In genomic region chr9:123360161-123361085, GRCh38 we compare ENCODE assay signal across 1 cellular context.
A peak's percentile ranks its signal among the peaks of the same experiment; 100 is the strongest.
TF ChIP-seq lines count a peak whose summit lies in the region.

No MANE protein-coding gene starts in this region.

TF ChIP-seq in HepG2, 621 proteins besides CTCF, POLR2A, EP300 and RAD21 (continued from another document and continues in another):
- TF ChIP-seq, protein P1, sequence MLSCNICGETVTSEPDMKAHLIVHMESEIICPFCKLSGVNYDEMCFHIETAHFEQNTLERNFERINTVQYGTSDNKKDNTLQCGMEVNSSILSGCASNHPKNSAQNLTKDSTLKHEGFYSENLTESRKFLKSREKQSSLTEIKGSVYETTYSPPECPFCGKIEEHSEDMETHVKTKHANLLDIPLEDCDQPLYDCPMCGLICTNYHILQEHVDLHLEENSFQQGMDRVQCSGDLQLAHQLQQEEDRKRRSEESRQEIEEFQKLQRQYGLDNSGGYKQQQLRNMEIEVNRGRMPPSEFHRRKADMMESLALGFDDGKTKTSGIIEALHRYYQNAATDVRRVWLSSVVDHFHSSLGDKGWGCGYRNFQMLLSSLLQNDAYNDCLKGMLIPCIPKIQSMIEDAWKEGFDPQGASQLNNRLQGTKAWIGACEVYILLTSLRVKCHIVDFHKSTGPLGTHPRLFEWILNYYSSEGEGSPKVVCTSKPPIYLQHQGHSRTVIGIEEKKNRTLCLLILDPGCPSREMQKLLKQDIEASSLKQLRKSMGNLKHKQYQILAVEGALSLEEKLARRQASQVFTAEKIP (CRISPR knock-in tag; IDR thresholded peaks at IDR 0.05; ENCODE audit: borderline replicate concordance), result no peak
- no peak for TF ChIP-seq ZNF383 (CRISPR knock-in tag; IDR thresholded peaks at IDR 0.05; ENCODE audit: borderline replicate concordance)
- TF ChIP-seq, protein P2, sequence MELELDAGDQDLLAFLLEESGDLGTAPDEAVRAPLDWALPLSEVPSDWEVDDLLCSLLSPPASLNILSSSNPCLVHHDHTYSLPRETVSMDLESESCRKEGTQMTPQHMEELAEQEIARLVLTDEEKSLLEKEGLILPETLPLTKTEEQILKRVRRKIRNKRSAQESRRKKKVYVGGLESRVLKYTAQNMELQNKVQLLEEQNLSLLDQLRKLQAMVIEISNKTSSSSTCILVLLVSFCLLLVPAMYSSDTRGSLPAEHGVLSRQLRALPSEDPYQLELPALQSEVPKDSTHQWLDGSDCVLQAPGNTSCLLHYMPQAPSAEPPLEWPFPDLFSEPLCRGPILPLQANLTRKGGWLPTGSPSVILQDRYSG (CRISPR knock-in tag; IDR thresholded peaks at IDR 0.05), result no peak
- TF ChIP-seq, protein P3, sequence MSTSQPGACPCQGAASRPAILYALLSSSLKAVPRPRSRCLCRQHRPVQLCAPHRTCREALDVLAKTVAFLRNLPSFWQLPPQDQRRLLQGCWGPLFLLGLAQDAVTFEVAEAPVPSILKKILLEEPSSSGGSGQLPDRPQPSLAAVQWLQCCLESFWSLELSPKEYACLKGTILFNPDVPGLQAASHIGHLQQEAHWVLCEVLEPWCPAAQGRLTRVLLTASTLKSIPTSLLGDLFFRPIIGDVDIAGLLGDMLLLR (CRISPR knock-in tag; IDR thresholded peaks at IDR 0.05), result no peak
- TF ChIP-seq SOX6 (IDR thresholded peaks at IDR 0.05), result no peak
- peak; percentile 74 for TF ChIP-seq SOX6 (CRISPR knock-in tag; IDR thresholded peaks at IDR 0.05)
- TF ChIP-seq ZNF329 (CRISPR knock-in tag; IDR thresholded peaks at IDR 0.05; ENCODE audit: low read depth), result no peak
- TF ChIP-seq SRSF4 (IDR thresholded peaks at IDR 0.05; ENCODE audit: low read depth, low read length, poor library complexity, severe bottlenecking), result no peak
- TF ChIP-seq ZNF318 (CRISPR knock-in tag; IDR thresholded peaks at IDR 0.05), result no peak
- no peak for TF ChIP-seq CENPT (CRISPR knock-in tag; IDR thresholded peaks at IDR 0.05; ENCODE audit: low read depth)
- TF ChIP-seq TEAD3 (CRISPR knock-in tag; optimal IDR thresholded peaks at IDR 0.05; ENCODE audit: borderline replicate concordance), result peak; percentile 30
- TF ChIP-seq, protein P4, sequence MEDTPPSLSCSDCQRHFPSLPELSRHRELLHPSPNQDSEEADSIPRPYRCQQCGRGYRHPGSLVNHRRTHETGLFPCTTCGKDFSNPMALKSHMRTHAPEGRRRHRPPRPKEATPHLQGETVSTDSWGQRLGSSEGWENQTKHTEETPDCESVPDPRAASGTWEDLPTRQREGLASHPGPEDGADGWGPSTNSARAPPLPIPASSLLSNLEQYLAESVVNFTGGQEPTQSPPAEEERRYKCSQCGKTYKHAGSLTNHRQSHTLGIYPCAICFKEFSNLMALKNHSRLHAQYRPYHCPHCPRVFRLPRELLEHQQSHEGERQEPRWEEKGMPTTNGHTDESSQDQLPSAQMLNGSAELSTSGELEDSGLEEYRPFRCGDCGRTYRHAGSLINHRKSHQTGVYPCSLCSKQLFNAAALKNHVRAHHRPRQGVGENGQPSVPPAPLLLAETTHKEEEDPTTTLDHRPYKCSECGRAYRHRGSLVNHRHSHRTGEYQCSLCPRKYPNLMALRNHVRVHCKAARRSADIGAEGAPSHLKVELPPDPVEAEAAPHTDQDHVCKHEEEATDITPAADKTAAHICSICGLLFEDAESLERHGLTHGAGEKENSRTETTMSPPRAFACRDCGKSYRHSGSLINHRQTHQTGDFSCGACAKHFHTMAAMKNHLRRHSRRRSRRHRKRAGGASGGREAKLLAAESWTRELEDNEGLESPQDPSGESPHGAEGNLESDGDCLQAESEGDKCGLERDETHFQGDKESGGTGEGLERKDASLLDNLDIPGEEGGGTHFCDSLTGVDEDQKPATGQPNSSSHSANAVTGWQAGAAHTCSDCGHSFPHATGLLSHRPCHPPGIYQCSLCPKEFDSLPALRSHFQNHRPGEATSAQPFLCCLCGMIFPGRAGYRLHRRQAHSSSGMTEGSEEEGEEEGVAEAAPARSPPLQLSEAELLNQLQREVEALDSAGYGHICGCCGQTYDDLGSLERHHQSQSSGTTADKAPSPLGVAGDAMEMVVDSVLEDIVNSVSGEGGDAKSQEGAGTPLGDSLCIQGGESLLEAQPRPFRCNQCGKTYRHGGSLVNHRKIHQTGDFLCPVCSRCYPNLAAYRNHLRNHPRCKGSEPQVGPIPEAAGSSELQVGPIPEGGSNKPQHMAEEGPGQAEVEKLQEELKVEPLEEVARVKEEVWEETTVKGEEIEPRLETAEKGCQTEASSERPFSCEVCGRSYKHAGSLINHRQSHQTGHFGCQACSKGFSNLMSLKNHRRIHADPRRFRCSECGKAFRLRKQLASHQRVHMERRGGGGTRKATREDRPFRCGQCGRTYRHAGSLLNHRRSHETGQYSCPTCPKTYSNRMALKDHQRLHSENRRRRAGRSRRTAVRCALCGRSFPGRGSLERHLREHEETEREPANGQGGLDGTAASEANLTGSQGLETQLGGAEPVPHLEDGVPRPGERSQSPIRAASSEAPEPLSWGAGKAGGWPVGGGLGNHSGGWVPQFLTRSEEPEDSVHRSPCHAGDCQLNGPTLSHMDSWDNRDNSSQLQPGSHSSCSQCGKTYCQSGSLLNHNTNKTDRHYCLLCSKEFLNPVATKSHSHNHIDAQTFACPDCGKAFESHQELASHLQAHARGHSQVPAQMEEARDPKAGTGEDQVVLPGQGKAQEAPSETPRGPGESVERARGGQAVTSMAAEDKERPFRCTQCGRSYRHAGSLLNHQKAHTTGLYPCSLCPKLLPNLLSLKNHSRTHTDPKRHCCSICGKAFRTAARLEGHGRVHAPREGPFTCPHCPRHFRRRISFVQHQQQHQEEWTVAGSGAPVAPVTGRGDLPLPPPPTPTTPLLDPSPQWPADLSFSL (CRISPR knock-in tag; IDR thresholded peaks at IDR 0.05), result no peak
- TF ChIP-seq, protein P5, sequence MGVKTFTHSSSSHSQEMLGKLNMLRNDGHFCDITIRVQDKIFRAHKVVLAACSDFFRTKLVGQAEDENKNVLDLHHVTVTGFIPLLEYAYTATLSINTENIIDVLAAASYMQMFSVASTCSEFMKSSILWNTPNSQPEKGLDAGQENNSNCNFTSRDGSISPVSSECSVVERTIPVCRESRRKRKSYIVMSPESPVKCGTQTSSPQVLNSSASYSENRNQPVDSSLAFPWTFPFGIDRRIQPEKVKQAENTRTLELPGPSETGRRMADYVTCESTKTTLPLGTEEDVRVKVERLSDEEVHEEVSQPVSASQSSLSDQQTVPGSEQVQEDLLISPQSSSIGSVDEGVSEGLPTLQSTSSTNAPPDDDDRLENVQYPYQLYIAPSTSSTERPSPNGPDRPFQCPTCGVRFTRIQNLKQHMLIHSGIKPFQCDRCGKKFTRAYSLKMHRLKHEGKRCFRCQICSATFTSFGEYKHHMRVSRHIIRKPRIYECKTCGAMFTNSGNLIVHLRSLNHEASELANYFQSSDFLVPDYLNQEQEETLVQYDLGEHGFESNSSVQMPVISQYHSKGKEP (CRISPR knock-in tag; IDR thresholded peaks at IDR 0.05), result no peak
- TF ChIP-seq PAWR (CRISPR knock-in tag; IDR thresholded peaks at IDR 0.05; ENCODE audit: borderline replicate concordance), result no peak
- no peak for TF ChIP-seq ZNF567 (CRISPR knock-in tag; IDR thresholded peaks at IDR 0.05; ENCODE audit: borderline replicate concordance)
- TF ChIP-seq HIVEP1 (CRISPR knock-in tag; IDR thresholded peaks at IDR 0.05), result 0 out of 2 replicates have a peak, but pooled peaks have one; percentile 6
- TF ChIP-seq PLSCR1 (CRISPR knock-in tag; IDR thresholded peaks at IDR 0.05; ENCODE audit: borderline replicate concordance), result no peak
- no peak for TF ChIP-seq XRCC5 (optimal IDR thresholded peaks at IDR 0.05; ENCODE audit: low read length)
- TF ChIP-seq FOXM1 (CRISPR knock-in tag; IDR thresholded peaks at IDR 0.05), result no peak
- TF ChIP-seq, protein P6, sequence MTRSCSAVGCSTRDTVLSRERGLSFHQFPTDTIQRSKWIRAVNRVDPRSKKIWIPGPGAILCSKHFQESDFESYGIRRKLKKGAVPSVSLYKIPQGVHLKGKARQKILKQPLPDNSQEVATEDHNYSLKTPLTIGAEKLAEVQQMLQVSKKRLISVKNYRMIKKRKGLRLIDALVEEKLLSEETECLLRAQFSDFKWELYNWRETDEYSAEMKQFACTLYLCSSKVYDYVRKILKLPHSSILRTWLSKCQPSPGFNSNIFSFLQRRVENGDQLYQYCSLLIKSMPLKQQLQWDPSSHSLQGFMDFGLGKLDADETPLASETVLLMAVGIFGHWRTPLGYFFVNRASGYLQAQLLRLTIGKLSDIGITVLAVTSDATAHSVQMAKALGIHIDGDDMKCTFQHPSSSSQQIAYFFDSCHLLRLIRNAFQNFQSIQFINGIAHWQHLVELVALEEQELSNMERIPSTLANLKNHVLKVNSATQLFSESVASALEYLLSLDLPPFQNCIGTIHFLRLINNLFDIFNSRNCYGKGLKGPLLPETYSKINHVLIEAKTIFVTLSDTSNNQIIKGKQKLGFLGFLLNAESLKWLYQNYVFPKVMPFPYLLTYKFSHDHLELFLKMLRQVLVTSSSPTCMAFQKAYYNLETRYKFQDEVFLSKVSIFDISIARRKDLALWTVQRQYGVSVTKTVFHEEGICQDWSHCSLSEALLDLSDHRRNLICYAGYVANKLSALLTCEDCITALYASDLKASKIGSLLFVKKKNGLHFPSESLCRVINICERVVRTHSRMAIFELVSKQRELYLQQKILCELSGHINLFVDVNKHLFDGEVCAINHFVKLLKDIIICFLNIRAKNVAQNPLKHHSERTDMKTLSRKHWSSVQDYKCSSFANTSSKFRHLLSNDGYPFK (CRISPR knock-in tag; IDR thresholded peaks at IDR 0.05; ENCODE audit: borderline replicate concordance), result no peak
- TF ChIP-seq KDM6A (CRISPR knock-in tag; IDR thresholded peaks at IDR 0.05; ENCODE audit: low read depth), result 0 out of 2 replicates have a peak, but pooled peaks have one; percentile 12
- 0 out of 2 replicates have a peak, but pooled peaks have one; percentile 17 for TF ChIP-seq MEF2D (CRISPR knock-in tag; IDR thresholded peaks at IDR 0.05)
- TF ChIP-seq HNRNPL (IDR thresholded peaks at IDR 0.05; ENCODE audit: low read depth, low read length), result no peak
- no peak for TF ChIP-seq ELK4 (CRISPR knock-in tag; IDR thresholded peaks at IDR 0.05; ENCODE audit: borderline replicate concordance)
- no peak for TF ChIP-seq ZNF337 (CRISPR knock-in tag; IDR thresholded peaks at IDR 0.05; ENCODE audit: borderline replicate concordance, low read depth)
- TF ChIP-seq KAT7 (CRISPR knock-in tag; IDR thresholded peaks at IDR 0.05; ENCODE audit: borderline replicate concordance), result no peak
- TF ChIP-seq ZFP37 (CRISPR knock-in tag; IDR thresholded peaks at IDR 0.05; ENCODE audit: borderline replicate concordance), result no peak
- no peak for TF ChIP-seq ZNF160 (CRISPR knock-in tag; IDR thresholded peaks at IDR 0.05)
